In the genomic region with DNA sequence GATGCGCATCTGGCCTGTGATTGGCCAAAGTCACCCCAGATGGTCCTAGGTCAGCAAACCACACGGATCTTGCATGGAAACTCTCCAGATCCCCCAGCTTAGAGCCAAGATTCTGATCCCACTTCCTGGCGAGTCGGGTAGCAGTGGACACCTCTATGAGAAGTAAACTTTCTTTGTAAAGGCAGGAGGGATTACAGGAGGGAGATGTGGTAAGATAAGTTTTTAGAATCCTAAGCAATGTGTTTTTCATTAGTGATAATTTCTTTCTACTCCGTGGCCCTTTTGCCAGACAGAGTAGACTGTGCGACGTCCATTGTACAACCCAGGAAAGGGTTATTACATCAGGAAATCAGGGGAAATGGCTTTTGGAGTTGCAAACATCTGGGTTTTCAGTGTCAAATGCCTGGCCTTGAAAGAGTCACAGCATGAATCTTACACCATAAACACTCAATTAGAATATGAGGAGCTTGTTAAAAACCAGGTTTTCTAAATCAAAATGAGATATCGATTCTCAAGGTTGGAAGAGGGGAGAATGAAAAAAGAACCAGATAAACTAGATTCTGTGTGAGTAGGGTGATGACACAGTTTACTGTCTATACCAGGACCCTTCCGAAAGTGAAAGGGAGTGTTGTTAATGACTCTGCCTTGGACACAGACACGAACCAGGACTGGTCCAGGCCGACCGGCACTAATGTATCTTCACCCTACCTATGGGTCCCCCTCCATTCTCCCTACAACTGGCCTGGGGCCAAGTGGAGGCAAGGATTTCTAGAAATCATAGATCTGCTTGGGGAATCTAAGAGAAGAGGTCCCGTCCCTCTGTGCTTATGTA, we compare ENCODE assay signal across 29 cellular contexts.
DNase-seq lines count a peak whose midpoint lies in the region; ATAC-seq, FAIRE-seq and TF ChIP-seq lines count a peak whose summit lies in the region.
"Had no signal": no experiment of that assay in that cellular context is flagged by ENCODE, and none has a peak within 500 bp of the region (broad histone marks: within the 10 kb centered on the region; RNA-seq: fewer than 3 reads in every experiment).

No MANE protein-coding gene starts in this region.

- no peak overlapping the region for H2AK5ac ChIP-seq in H1 (ENCODE audit: low read depth, low read length)

- H3K4me3 ChIP-seq in BE2C (ENCODE audit: low read depth, low read length), result peak overlapping the region; percentile 23
- no peak overlapping the region for H3K4me3 ChIP-seq in H1 (ENCODE audit: extremely low read depth in 1 of 4, insufficient read depth in 2 of 4, low read depth in 3 of 4, low read length in 4 of 4)
- no peak overlapping the region for H3K4me3 ChIP-seq in osteoblast (ENCODE audit: insufficient read depth, low read length)
- H3K4me3 ChIP-seq in prostate gland, result no peak overlapping the region
- H3K4me3 ChIP-seq: skin epidermis, tibial nerve had no signal

- TF ChIP-seq CTCF in BE2C (IDR thresholded peaks at IDR 0.05; ENCODE audit: low read depth, low read length) (no peak), H1 (IDR thresholded peaks at IDR 0.05; ENCODE audit: control extremely low read depth in 1 of 3, insufficient read depth in 1 of 3, low read depth in 1 of 3, low read length in 3 of 3) (no peak), osteoblast (IDR thresholded peaks at IDR 0.05; ENCODE audit: extremely low read depth, low read depth, low read length) (no peak), prostate gland (IDR thresholded peaks at IDR 0.05) (no peak)

- H3K27ac ChIP-seq in H1 (ENCODE audit: low read depth, low read length) (no peak overlapping the region), osteoblast (ENCODE audit: low read depth, low read length) (no peak overlapping the region), prostate gland (no peak overlapping the region)
- H3K27ac ChIP-seq: brain microvascular endothelial cell, C4-2B, skin epidermis, tibial nerve had no signal

- no peak overlapping the region for H4K91ac ChIP-seq in H1 (replicated peaks; ENCODE audit: insufficient read length, low read length)

- DNase-seq in BE2C, result no peak
- DNase-seq in M059J (ENCODE audit: low read depth), result peak; percentile 2
- DNase-seq in H1 (ENCODE audit: low read depth in 1 of 2, low spot score in 2 of 2), result peak in 1 of 2 experiments; percentile 40
- peak; percentile 43 for DNase-seq in osteoblast (ENCODE audit: insufficient read length, low spot score, missing footprints)
- DNase-seq in prostate gland (ENCODE audit: low spot score), result no peak
- DNase-seq in amniotic stem cell (lab: John Stamatoyannopoulos, UW), result no peak
- no peak for DNase-seq in activated naive CD4-positive, alpha-beta T cell treated with anti-CD3 and anti-CD28 coated beads, Interleukin-2, amount 50 U/mL, for 16 hours
- DNase-seq: activated CD8-positive, alpha-beta memory T cell treated with anti-CD3 and anti-CD28 coated beads, Interleukin-2, amount 10 ng/mL, durations not matched to agents 7 days and 5 days; activated naive CD4-positive, alpha-beta T cell; activated T-cell treated with anti-CD3 and anti-CD28 coated beads, Interleukin-2, amount 50 U/mL, for 48 hours; brain microvascular endothelial cell; DMS79; effector CD8-positive, alpha-beta T cell; GF-D8; NCI-H1092 treated with DMSO at 0.1 percent for 48 hours; NCI-H187 treated with DMSO at 0.1 percent for 48 hours; NCI-H524 treated with DMSO at 0.1 percent for 48 hours; NK-92 treated with Interleukin-12 subunit alpha and Interleukin-12 subunit beta, amount 100 ng/mL, for 24 hours; nucleus accumbens; SHP77; stimulated activated CD4-positive, alpha-beta T cell treated with anti-CD3 and anti-CD28 coated beads, Interleukin-2, amount 100 ng/mL, for 24 hours; SW 1271; T-helper 9 cell had no signal

- intact Hi-C loops in prostate gland (cut with DNase I), result no loop called here

- H3K36me3 ChIP-seq in BE2C, result no peaks in the 10 kb centered on the region
- H3K36me3 ChIP-seq in H1 (ENCODE audit: control insufficient read depth in 2 of 4, insufficient read depth in 4 of 4, low read length in 3 of 4), result no peaks in the 10 kb centered on the region
- no peaks in the 10 kb centered on the region for H3K36me3 ChIP-seq in osteoblast (ENCODE audit: insufficient read depth, low read length)
- H3K36me3 ChIP-seq in prostate gland, result no peaks in the 10 kb centered on the region
- H3K36me3 ChIP-seq: brain microvascular endothelial cell, tibial nerve had no signal

- 76% methylated on average over 13 of the region's 13 CpGs; no CpG with 5 or more reads in 1 of the 2 experiments for WGBS in H1 (ENCODE audit: extremely low coverage in 1 of 2, insufficient coverage in 1 of 2, insufficient read length in 1 of 2, insufficient replicate concordance in 2 of 2, low coverage in 1 of 2, low lambda C conversion rate in 2 of 2, missing lambda C conversion rate in 1 of 2), 2 experiments
- 63% methylated on average over 13 of the region's 13 CpGs for WGBS in prostate gland

- no peak overlapping the region for H4K5ac ChIP-seq in H1 (ENCODE audit: insufficient read length, low read depth, low read length)

- H3K4ac ChIP-seq in H1 (replicated peaks; ENCODE audit: insufficient read length, low read depth, low read length), result no peak overlapping the region

- TF ChIP-seq POLR2A in H1 (IDR thresholded peaks at IDR 0.05; ENCODE audit: control extremely low read depth in 1 of 2, low read depth in 2 of 2, low read length in 2 of 2), result no peak
- no peak for TF ChIP-seq POLR2A in prostate gland (IDR thresholded peaks at IDR 0.05)

- H3K9me3 ChIP-seq in BE2C (no peaks in the 10 kb centered on the region), H1 (ENCODE audit: insufficient read depth in 2 of 2, low read depth in 1 of 2, low read length in 1 of 2) (no peaks in the 10 kb centered on the region; a peak in 1 of 4 replicates), osteoblast (ENCODE audit: low read depth, low read length) (no peaks in the 10 kb centered on the region), prostate gland (no peaks in the 10 kb centered on the region)
- H3K9me3 ChIP-seq: tibial nerve had no signal

- peak overlapping the region; percentile 66 for H2BK120ac ChIP-seq in H1 (replicated peaks; ENCODE audit: low read depth, low read length)

- no peak for TF ChIP-seq RAD21 in H1 (IDR thresholded peaks at IDR 0.05 in 1 of 2, conservative IDR thresholded peaks at IDR 0.05 in 1 of 2; ENCODE audit: low read depth in 2 of 2, low read length in 2 of 2)

- no peak for FAIRE-seq in H1 (lab: Jason Lieb, UNC)
- FAIRE-seq: frontal cortex had no signal

- no peak overlapping the region for H3K18ac ChIP-seq in H1 (ENCODE audit: extremely low read depth, low read length)

- no peak overlapping the region for H2BK5ac ChIP-seq in H1 (ENCODE audit: low read depth, low read length)

- no peak overlapping the region for H3K14ac ChIP-seq in H1 (ENCODE audit: insufficient read length)

- H3K79me2 ChIP-seq in H1 (ENCODE audit: control insufficient read depth in 1 of 2, insufficient read depth in 2 of 2, low read length in 2 of 2) (no peaks in the 10 kb centered on the region), osteoblast (ENCODE audit: insufficient read depth, low read length) (no peaks in the 10 kb centered on the region)

- no peaks in the 10 kb centered on the region for H3K79me1 ChIP-seq in H1 (ENCODE audit: low read depth, low read length)

- no peak for TF ChIP-seq EP300 in H1 (IDR thresholded peaks at IDR 0.05; ENCODE audit: borderline replicate concordance in 1 of 2, low read depth in 2 of 2, low read length in 2 of 2)

- POLR2A ChIA-PET in H1 (lab: Charles Lee; ENCODE audit: partially characterized antibody), result interaction anchor here (0.6 to 1.3 kb wide), 3 partner anchors 11 to 88 kb away, joined by 3 read pairs; no protein-coding TSS in a partner anchor

- H3K23ac ChIP-seq in H1 (ENCODE audit: insufficient read length), result no peak overlapping the region

- H2BK20ac ChIP-seq in H1 (ENCODE audit: low read length), result peak overlapping the region; percentile 49; the same call in 1 of the 2 replicates

- H2AFZ ChIP-seq in H1 (ENCODE audit: low read length) (peak overlapping the region; percentile 9; the same call in 1 of the 2 replicates), osteoblast (ENCODE audit: low read length) (no peak overlapping the region)

- no peaks in the 10 kb centered on the region for H3K23me2 ChIP-seq in H1 (ENCODE audit: low read depth, low read length)

- H3K9ac ChIP-seq in H1 (replicated peaks in 1 of 4; ENCODE audit: extremely low read depth in 1 of 4, low read depth in 3 of 4, low read length in 3 of 4), result no peak overlapping the region

- ATAC-seq in HG02798 (IDR thresholded peaks at IDR 0.05; ENCODE audit: poor library complexity, unreplicated experiment), result no peak
- ATAC-seq: activated CD8-positive, alpha-beta memory T cell treated with anti-CD3 and anti-CD28 coated beads, Interleukin-2, amount 10 ng/mL, durations not matched to agents 7 days and 5 days; left lobe of liver had no signal

- H3K56ac ChIP-seq in H1 (replicated peaks; ENCODE audit: insufficient read length, low read depth, low read length), result no peak overlapping the region

- CTCF ChIA-PET in H1 (lab: Charles Lee; ENCODE audit: partially characterized antibody), result interaction anchor here (1.2 kb wide), 1 partner anchor 40 kb away, joined by 3 read pairs; no protein-coding TSS in a partner anchor

- H2BK12ac ChIP-seq in H1 (ENCODE audit: low read depth, low read length), result 0 out of 2 replicates have a peak overlapping the region, but pooled peaks have one; percentile 20

- H4K8ac ChIP-seq in H1 (ENCODE audit: extremely low read depth, insufficient read depth, low read length), result no peak overlapping the region

- H2BK15ac ChIP-seq in H1 (ENCODE audit: low read length), result no peak overlapping the region

- H3K4me2 ChIP-seq in H1 (ENCODE audit: insufficient read depth in 1 of 2, low read depth in 2 of 2, low read length in 2 of 2) (peak overlapping the region in 1 of 2 experiments; percentile 32; a peak in 2 of 4 replicates), osteoblast (ENCODE audit: insufficient read depth, low read length) (peak overlapping the region; percentile 13)

- H4K20me1 ChIP-seq in H1 (replicated peaks in 1 of 2; ENCODE audit: control insufficient read depth in 1 of 2, insufficient read depth in 2 of 2, low read length in 2 of 2), result no peaks in the 10 kb centered on the region
- no peaks in the 10 kb centered on the region for H4K20me1 ChIP-seq in osteoblast (ENCODE audit: insufficient read depth, low read length)

- no peaks in the 10 kb centered on the region for H3K27me3 ChIP-seq in BE2C
- H3K27me3 ChIP-seq in H1 (replicated peaks in 1 of 4; ENCODE audit: control insufficient read depth in 3 of 4, extremely low read depth in 1 of 4, insufficient read depth in 3 of 4, low read length in 3 of 4), result peaks cover 0 to 2% (median 0%) of the 10 kb centered on the region in 4 experiments; a peak in 1 of 7 replicates
- peaks cover 15% of the 10 kb centered on the region for H3K27me3 ChIP-seq in osteoblast (ENCODE audit: insufficient read depth, low read length)
- H3K27me3 ChIP-seq in prostate gland (replicated peaks; ENCODE audit: insufficient read depth), result peaks cover 2% of the 10 kb centered on the region
- H3K27me3 ChIP-seq: brain microvascular endothelial cell, tibial nerve had no signal

- H3K4me1 ChIP-seq in BE2C, result peaks cover 5% of the 10 kb centered on the region; the same call in 1 of the 2 replicates
- peaks cover 2 to 9% (median 7%) of the 10 kb centered on the region in 4 experiments; a peak in 6 of 7 replicates for H3K4me1 ChIP-seq in H1 (replicated peaks in 1 of 4; ENCODE audit: control insufficient read depth in 3 of 4, insufficient read depth in 4 of 4, low read length in 3 of 4)
- H3K4me1 ChIP-seq in osteoblast (ENCODE audit: insufficient read depth, low read length), result no peaks in the 10 kb centered on the region
- no peaks in the 10 kb centered on the region for H3K4me1 ChIP-seq in prostate gland (replicated peaks)
- H3K4me1 ChIP-seq: tibial nerve had no signal

Comparison
In these comparisons a context has a peak if more than half of its experiments do, and no peak if none do; other contexts are left out.
1. DNase-seq: peak in M059J (single experiment) and osteoblast (single experiment); none in BE2C (single experiment), prostate gland (single experiment), amniotic stem cell (single experiment) and activated naive CD4-positive, alpha-beta T cell treated with anti-CD3 and anti-CD28 coated beads, Interleukin-2, amount 50 U/mL, for 16 hours (single experiment).